ENCODE assay signal across 1 cellular context in genomic region chr1:24385160-24385939, GRCh38.
A peak's percentile ranks its signal among the peaks of the same experiment; 100 is the strongest.
TF ChIP-seq lines count a peak whose summit lies in the region.

No MANE protein-coding gene starts in this region.

TF ChIP-seq in HepG2, 621 proteins besides CTCF, POLR2A, EP300 and RAD21:
- TF ChIP-seq STAG1 (CRISPR knock-in tag; IDR thresholded peaks at IDR 0.05) (peak; percentile 26; the same call in 1 of the 2 replicates), ZNF839 (CRISPR knock-in tag; IDR thresholded peaks at IDR 0.05; ENCODE audit: borderline replicate concordance) (no peak)
